ENCODE assay signal across 1 cellular context in genomic region chr1:153550827-153551512, GRCh38.
A peak's percentile ranks its signal among the peaks of the same experiment; 100 is the strongest.
TF ChIP-seq lines count a peak whose summit lies in the region.

No MANE protein-coding gene starts in this region.

TF ChIP-seq in K562, 482 proteins besides CTCF, POLR2A, EP300 and RAD21:
- TF ChIP-seq CBFA2T3 (IDR thresholded peaks at IDR 0.05) (no peak), ZBTB33 (CRISPR knock-in tag; IDR thresholded peaks at IDR 0.05) (peak; percentile 34; the same call in 1 of the 2 replicates)
TF ChIP-seq in K562: peak in this region for 1.
